ENCODE assay signal across 1 cellular context in genomic region chr3:47829482-47829881, GRCh38.
TF ChIP-seq lines count a peak whose summit lies in the region.

No MANE protein-coding gene starts in this region.

TF ChIP-seq in GM12878, 131 proteins besides CTCF, POLR2A, EP300 and RAD21:
- TF ChIP-seq RUNX3 (IDR thresholded peaks at IDR 0.05; ENCODE audit: low read length), result peak; percentile 68
TF ChIP-seq in GM12878: peak in this region for 1; not testable (repeated sequence) for 130.
